ENCODE assay signal across 8 cellular contexts in the genomic region with DNA sequence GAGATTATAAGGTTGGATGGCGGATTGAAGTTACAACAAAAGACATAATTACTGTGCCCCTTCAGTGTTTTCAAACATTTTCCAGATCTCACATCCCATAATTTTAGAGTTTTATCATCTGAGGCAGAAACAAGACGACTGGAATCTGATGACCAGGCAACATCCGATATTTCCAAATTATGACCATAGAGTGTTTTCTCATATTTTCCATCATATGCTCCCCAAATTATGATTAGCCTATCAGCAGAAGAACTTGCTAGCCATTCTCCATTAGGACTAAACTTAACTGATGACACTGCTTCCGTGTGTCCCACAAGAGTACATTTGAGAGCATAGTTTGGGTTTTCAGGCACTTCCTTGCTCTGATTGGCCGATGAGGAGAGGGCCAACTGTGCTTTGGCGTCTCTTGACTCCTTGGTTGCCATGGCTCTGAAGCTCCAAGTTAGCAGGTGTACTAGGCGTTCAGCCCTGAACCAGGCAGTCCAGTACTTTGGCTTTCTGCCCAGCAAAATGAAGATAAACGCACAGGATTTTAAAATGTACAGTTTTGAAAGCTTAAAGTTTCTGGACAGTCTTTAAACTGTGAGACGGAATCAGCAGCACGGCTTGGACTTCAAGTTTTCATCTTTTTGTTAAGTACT. TPM values are rescaled to one million over a fixed set of nuclear protein-coding genes. Genes with fewer than 3 reads are reported as not detected.
DNase-seq lines count a peak whose midpoint lies in the region; ATAC-seq, FAIRE-seq and TF ChIP-seq lines count a peak whose summit lies in the region.

No MANE protein-coding gene starts in this region.

- peaks cover 19% of the 10 kb centered on the region for H3K36me3 ChIP-seq in OCI-LY3 (replicated peaks; ENCODE audit: low read depth, low read length)

- no peaks in the 10 kb centered on the region for H4K20me1 ChIP-seq in OCI-LY3 (ENCODE audit: insufficient read depth, low read length)

- TF ChIP-seq CTCF in OCI-LY3 (IDR thresholded peaks at IDR 0.05; ENCODE audit: low read depth, low read length), result no peak

- H3K9ac ChIP-seq in OCI-LY3 (ENCODE audit: low read length), result peak overlapping the region; percentile 88

- H2AFZ ChIP-seq in OCI-LY3 (ENCODE audit: low read depth, low read length), result peak overlapping the region; percentile 76

- no peaks in the 10 kb centered on the region for H3K9me3 ChIP-seq in OCI-LY3 (ENCODE audit: insufficient read depth, low read length)

- H3K27me3 ChIP-seq in OCI-LY3 (ENCODE audit: low read depth, low read length), result no peaks in the 10 kb centered on the region

- peak; percentile 44 for ATAC-seq in HG02571 (IDR thresholded peaks at IDR 0.05; ENCODE audit: unreplicated experiment)

- H3K4me1 ChIP-seq in OCI-LY3 (ENCODE audit: low read length), result peaks cover 12% of the 10 kb centered on the region

- peak overlapping the region; percentile 77 for H3K27ac ChIP-seq in OCI-LY3 (ENCODE audit: low read length)

- peaks cover 47% of the 10 kb centered on the region for H3K79me2 ChIP-seq in OCI-LY3 (ENCODE audit: low read length)

- peak overlapping the region; percentile 95 for H3K4me2 ChIP-seq in OCI-LY3 (ENCODE audit: low read length)

- DNase-seq in GM12891 (ENCODE audit: insufficient read length, low spot score), result peak; percentile 38
- peak; percentile 62 for DNase-seq in astrocyte of the hippocampus (ENCODE audit: low read depth, low spot score)
- DNase-seq in iPS-NIHi11 (ENCODE audit: low spot score), result peak; percentile 77
- DNase-seq in stimulated activated CD4-positive, alpha-beta T cell treated with anti-CD3 and anti-CD28 coated beads, Interleukin-12 subunit alpha, Interleukin-12 subunit beta, amount 100 ng/mL, for 48 hours (ENCODE audit: low read depth in 2 of 3, low spot score in 1 of 3), result peak; percentile 28 to 34 (median 29)
- DNase-seq in SHP77 treated with DMSO at 0.1 percent for 48 hours (lab: John Stamatoyannopoulos, UW), result no peak
- DNase-seq in DMS153 (lab: John Stamatoyannopoulos, UW), result no peak

- TF ChIP-seq POLR2A in GM12891 (IDR thresholded peaks at IDR 0.05; ENCODE audit: low read depth, low read length), result no peak

- H3K4me3 ChIP-seq in OCI-LY3 (ENCODE audit: low read length), result peak overlapping the region; percentile 92

- FAIRE-seq in GM12891 (lab: Jason Lieb, UNC), result no peak

TF ChIP-seq in GM12891, 5 proteins besides CTCF, POLR2A, EP300 and RAD21:
- TF ChIP-seq SPI1 (IDR thresholded peaks at IDR 0.05; ENCODE audit: low read depth, low read length) (peak; percentile 61), POLR2AphosphoS5 (IDR thresholded peaks at IDR 0.05; ENCODE audit: low read depth, low read length) (no peak), PAX5 (IDR thresholded peaks at IDR 0.05; ENCODE audit: insufficient read depth, low read length, severe bottlenecking) (no peak)
TF ChIP-seq in GM12891: peak in this region for 1.

RNA-seq across cellular contexts. Expression of gene WDR5B, which starts 0.6 kb away (rescaled TPM):
- 1.5 TPM for polyA plus RNA-seq in GM12891 (2012; ENCODE audit: low read depth, missing spikeins)

RNA-seq across cellular contexts. Expression of gene FAM162A, which starts 31.2 kb away (rescaled TPM):
- polyA plus RNA-seq in GM12891 (2012; ENCODE audit: low read depth, missing spikeins), result 152 TPM

RNA-seq across cellular contexts. Expression of gene MIX23, which starts 32.2 kb away (rescaled TPM):
- 53.6 TPM for polyA plus RNA-seq in GM12891 (2012; ENCODE audit: low read depth, missing spikeins)

Comparison
In these comparisons a context has a peak if more than half of its experiments do, and no peak if none do; other contexts are left out.
1. DNase-seq: peak in GM12891 (single experiment), astrocyte of the hippocampus (single experiment), iPS-NIHi11 (single experiment) and stimulated activated CD4-positive, alpha-beta T cell treated with anti-CD3 and anti-CD28 coated beads, Interleukin-12 subunit alpha, Interleukin-12 subunit beta, amount 100 ng/mL, for 48 hours (3 of 3); none in SHP77 treated with DMSO at 0.1 percent for 48 hours (single experiment) and DMS153 (single experiment).